1 cellular context compared by ENCODE assay signal in the genomic region with DNA sequence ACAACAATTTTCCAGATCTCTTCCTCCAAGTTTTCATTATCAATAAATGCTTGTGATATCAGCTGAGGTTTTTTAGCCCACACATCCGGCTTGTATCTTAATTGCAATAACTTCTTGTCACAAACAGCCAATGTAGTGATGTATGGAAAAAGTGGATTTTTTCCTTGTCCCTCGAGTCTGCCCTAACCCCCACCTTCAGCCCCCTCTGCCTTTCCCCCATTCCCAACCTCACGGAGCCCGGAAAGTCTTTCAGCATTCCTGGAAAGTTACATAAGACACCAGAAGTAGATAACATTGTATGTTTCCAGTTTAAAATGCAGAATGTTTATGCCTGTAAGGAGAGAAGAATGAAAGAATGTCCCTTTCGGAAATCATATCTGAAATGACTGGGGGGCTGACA.
TF ChIP-seq lines count a peak whose summit lies in the region.

No MANE protein-coding gene starts in this region.

TF ChIP-seq in HepG2, 621 proteins besides CTCF, POLR2A, EP300 and RAD21 (continued from another document):
- TF ChIP-seq, protein P1, sequence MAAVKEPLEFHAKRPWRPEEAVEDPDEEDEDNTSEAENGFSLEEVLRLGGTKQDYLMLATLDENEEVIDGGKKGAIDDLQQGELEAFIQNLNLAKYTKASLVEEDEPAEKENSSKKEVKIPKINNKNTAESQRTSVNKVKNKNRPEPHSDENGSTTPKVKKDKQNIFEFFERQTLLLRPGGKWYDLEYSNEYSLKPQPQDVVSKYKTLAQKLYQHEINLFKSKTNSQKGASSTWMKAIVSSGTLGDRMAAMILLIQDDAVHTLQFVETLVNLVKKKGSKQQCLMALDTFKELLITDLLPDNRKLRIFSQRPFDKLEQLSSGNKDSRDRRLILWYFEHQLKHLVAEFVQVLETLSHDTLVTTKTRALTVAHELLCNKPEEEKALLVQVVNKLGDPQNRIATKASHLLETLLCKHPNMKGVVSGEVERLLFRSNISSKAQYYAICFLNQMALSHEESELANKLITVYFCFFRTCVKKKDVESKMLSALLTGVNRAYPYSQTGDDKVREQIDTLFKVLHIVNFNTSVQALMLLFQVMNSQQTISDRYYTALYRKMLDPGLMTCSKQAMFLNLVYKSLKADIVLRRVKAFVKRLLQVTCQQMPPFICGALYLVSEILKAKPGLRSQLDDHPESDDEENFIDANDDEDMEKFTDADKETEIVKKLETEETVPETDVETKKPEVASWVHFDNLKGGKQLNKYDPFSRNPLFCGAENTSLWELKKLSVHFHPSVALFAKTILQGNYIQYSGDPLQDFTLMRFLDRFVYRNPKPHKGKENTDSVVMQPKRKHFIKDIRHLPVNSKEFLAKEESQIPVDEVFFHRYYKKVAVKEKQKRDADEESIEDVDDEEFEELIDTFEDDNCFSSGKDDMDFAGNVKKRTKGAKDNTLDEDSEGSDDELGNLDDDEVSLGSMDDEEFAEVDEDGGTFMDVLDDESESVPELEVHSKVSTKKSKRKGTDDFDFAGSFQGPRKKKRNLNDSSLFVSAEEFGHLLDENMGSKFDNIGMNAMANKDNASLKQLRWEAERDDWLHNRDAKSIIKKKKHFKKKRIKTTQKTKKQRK (IDR thresholded peaks at IDR 0.05; ENCODE audit: low read length), result no peak
- no peak for TF ChIP-seq MAFK (conservative IDR thresholded peaks at IDR 0.05 in 1 of 2, IDR thresholded peaks at IDR 0.05 in 1 of 2; ENCODE audit: low read length in 2 of 2)
- TF ChIP-seq, protein P2, sequence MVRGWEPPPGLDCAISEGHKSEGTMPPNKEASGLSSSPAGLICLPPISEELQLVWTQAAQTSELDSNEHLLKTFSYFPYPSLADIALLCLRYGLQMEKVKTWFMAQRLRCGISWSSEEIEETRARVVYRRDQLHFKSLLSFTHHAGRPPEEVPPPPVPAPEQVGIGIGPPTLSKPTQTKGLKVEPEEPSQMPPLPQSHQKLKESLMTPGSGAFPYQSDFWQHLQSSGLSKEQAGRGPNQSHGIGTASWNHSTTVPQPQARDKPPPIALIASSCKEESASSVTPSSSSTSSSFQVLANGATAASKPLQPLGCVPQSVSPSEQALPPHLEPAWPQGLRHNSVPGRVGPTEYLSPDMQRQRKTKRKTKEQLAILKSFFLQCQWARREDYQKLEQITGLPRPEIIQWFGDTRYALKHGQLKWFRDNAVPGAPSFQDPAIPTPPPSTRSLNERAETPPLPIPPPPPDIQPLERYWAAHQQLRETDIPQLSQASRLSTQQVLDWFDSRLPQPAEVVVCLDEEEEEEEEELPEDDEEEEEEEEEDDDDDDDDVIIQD (CRISPR knock-in tag; IDR thresholded peaks at IDR 0.05; ENCODE audit: low read depth), result no peak
- TF ChIP-seq CREM (IDR thresholded peaks at IDR 0.05), result no peak
- TF ChIP-seq CREM (CRISPR knock-in tag; IDR thresholded peaks at IDR 0.05), result no peak
- no peak for TF ChIP-seq HNRNPH1 (optimal IDR thresholded peaks at IDR 0.05; ENCODE audit: low read depth, low read length)
- TF ChIP-seq, protein P3, sequence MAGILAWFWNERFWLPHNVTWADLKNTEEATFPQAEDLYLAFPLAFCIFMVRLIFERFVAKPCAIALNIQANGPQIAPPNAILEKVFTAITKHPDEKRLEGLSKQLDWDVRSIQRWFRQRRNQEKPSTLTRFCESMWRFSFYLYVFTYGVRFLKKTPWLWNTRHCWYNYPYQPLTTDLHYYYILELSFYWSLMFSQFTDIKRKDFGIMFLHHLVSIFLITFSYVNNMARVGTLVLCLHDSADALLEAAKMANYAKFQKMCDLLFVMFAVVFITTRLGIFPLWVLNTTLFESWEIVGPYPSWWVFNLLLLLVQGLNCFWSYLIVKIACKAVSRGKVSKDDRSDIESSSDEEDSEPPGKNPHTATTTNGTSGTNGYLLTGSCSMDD (CRISPR knock-in tag; IDR thresholded peaks at IDR 0.05), result no peak
- no peak for TF ChIP-seq FOXA3 (CRISPR knock-in tag; IDR thresholded peaks at IDR 0.05)
